Comparison of ENCODE assay signal across 9 cellular contexts in genomic region chr22:37633082-37633692, GRCh38. TPM values are rescaled to one million over a fixed set of nuclear protein-coding genes. Genes with fewer than 3 reads are reported as not detected.
A peak's percentile ranks its signal among the peaks of the same experiment; 100 is the strongest.
DNase-seq lines count a peak whose midpoint lies in the region; ATAC-seq and TF ChIP-seq lines count a peak whose summit lies in the region.
"Had no signal": no experiment of that assay in that cellular context is flagged by ENCODE, and none has a peak within 500 bp of the region (broad histone marks: within the 10 kb centered on the region; RNA-seq: fewer than 3 reads in every experiment).

No MANE protein-coding gene starts in this region.

- H3K27me3 ChIP-seq in ACC112 (ENCODE audit: insufficient read depth, low read length) (no peaks in the 10 kb centered on the region), lung (ENCODE audit: control insufficient read depth, insufficient read depth) (no peaks in the 10 kb centered on the region), upper lobe of right lung (no peaks in the 10 kb centered on the region)

- H3K36me3 ChIP-seq in ACC112 (ENCODE audit: insufficient read depth, low read length), result no peaks in the 10 kb centered on the region
- peaks cover 0 to 35% of the 10 kb centered on the region in 2 donors for H3K36me3 ChIP-seq in lung (ENCODE audit: control insufficient read depth in 2 of 2, insufficient read depth in 2 of 2, low read length in 2 of 2)
- peaks cover 23% of the 10 kb centered on the region for H3K36me3 ChIP-seq in upper lobe of right lung

- H3K4me3 ChIP-seq in ACC112 (ENCODE audit: low read depth, low read length) (no peak overlapping the region), lung (no peak overlapping the region), upper lobe of right lung (no peak overlapping the region)

- H3K79me2 ChIP-seq in ACC112 (ENCODE audit: control insufficient read depth, insufficient read depth, low read length, unreplicated experiment), result no peaks in the 10 kb centered on the region

- H3K27ac ChIP-seq in ACC112 (ENCODE audit: low read depth, low read length), result peak overlapping the region; percentile 58
- H3K27ac ChIP-seq in lung (ENCODE audit: low read depth in 1 of 2, low read length in 1 of 2), result peak overlapping the region; percentile 55 to 63
- H3K27ac ChIP-seq in upper lobe of right lung, result peak overlapping the region; percentile 89
- H3K27ac ChIP-seq: epithelial cell of prostate had no signal

- H2AFZ ChIP-seq in ACC112 (ENCODE audit: low read length, unreplicated experiment), result no peak overlapping the region

- peak; percentile 81 for DNase-seq in activated CD8-positive, alpha-beta memory T cell treated with anti-CD3 and anti-CD28 coated beads, Interleukin-2, amount 50 U/mL, for 48 hours
- DNase-seq in lung (ENCODE audit: low spot score) (no peak), upper lobe of right lung (no peak), DMS153 (lab: John Stamatoyannopoulos, UW) (no peak), omental fat pad (ENCODE audit: low spot score) (no peak)

- WGBS in lung, 2 donors, result 16 to 35% methylated on average over 13 of the region's 13 CpGs

- intact Hi-C loops in upper lobe of right lung (cut with DNase I), result loop anchor here (10.0 kb wide), 1 partner anchor 52 kb away; the partner anchor contains the start of gene NOL12

- H3K9me3 ChIP-seq in lung (ENCODE audit: control insufficient read depth in 2 of 2, insufficient read depth in 1 of 2, low read length in 1 of 2), result no peaks in the 10 kb centered on the region
- H3K9me3 ChIP-seq in upper lobe of right lung, result no peaks in the 10 kb centered on the region

- ATAC-seq in GM19035 (IDR thresholded peaks at IDR 0.05; ENCODE audit: unreplicated experiment) (peak; percentile 56), HG03135 (IDR thresholded peaks at IDR 0.05; ENCODE audit: unreplicated experiment) (peak; percentile 47), lung (ENCODE audit: insufficient read depth, low FRiP score) (no peak), upper lobe of right lung (peak; percentile 0), omental fat pad (ENCODE audit: low FRiP score) (no peak)

- TF ChIP-seq CTCF in lung (IDR thresholded peaks at IDR 0.05; ENCODE audit: control extremely low read depth, extremely low read depth), result no peak
- no peak for TF ChIP-seq CTCF in upper lobe of right lung (IDR thresholded peaks at IDR 0.05)
- TF ChIP-seq CTCF in omental fat pad (IDR thresholded peaks at IDR 0.05), result no peak

- H3K4me1 ChIP-seq in ACC112 (ENCODE audit: control insufficient read depth, insufficient read depth, low read length, unreplicated experiment), result peaks cover 27% of the 10 kb centered on the region
- peaks cover 7 to 13% of the 10 kb centered on the region in 2 donors for H3K4me1 ChIP-seq in lung (ENCODE audit: control insufficient read depth in 2 of 2, insufficient read depth in 2 of 2, low read length in 2 of 2)
- H3K4me1 ChIP-seq in upper lobe of right lung, result peaks cover 47% of the 10 kb centered on the region

RNA-seq across cellular contexts. Expression of gene SH3BP1, which starts 6.3 kb away (rescaled TPM):
- total RNA-seq in lung (10 to 100 TPM; 14.8 to 20.2 TPM), upper lobe of right lung (28.3 TPM), omental fat pad (10 to 100 TPM in 1 of 4 donors, 1 to 10 TPM in 3; 3.6 to 11.5 (median 8.2) TPM)
- 10 to 100 TPM; 15.9 to 20.0 TPM for polyA plus RNA-seq in lung

RNA-seq across cellular contexts. Expression of gene GGA1, which starts 24.6 kb away (rescaled TPM):
- total RNA-seq in lung (10 to 100 TPM; 62.1 to 72.4 TPM), upper lobe of right lung (64.4 TPM), omental fat pad (10 to 100 TPM; 28.7 to 50.7 (median 33.9) TPM)
- 10 to 100 TPM; 51.5 to 53.0 TPM for polyA plus RNA-seq in lung

RNA-seq across cellular contexts. Expression of gene PDXP, which starts 25.3 kb away (rescaled TPM):
- total RNA-seq in lung (1 to 10 TPM; 5.7 to 7.4 TPM), upper lobe of right lung (6.1 TPM), omental fat pad (1 to 10 TPM; 3.8 to 5.4 (median 4.3) TPM)
- 1 to 10 TPM; 4.4 to 7.3 TPM for polyA plus RNA-seq in lung

RNA-seq across cellular contexts. Expression of gene LGALS1, which starts 42.2 kb away (rescaled TPM):
- total RNA-seq in lung (100 to 1,000 TPM; 347 to 797 TPM), upper lobe of right lung (340 TPM), omental fat pad (1,000 to 10,000 TPM; 1,558 to 2,934 (median 2,167) TPM)
- 1,000 to 10,000 TPM; 1,097 to 1,622 TPM for polyA plus RNA-seq in lung

RNA-seq across cellular contexts. Expression of gene NOL12, which starts 53.0 kb away (rescaled TPM):
- 10 to 100 TPM; 14.5 to 27.4 TPM for total RNA-seq in lung
- polyA plus RNA-seq in lung, result 10 to 100 TPM; 31.5 to 37.0 TPM
- total RNA-seq in upper lobe of right lung, result 21.6 TPM
- 10 to 100 TPM; 16.4 to 34.8 (median 21.4) TPM for total RNA-seq in omental fat pad

Comparison
In these comparisons a context has a peak if more than half of its experiments do, and no peak if none do; other contexts are left out.
1. ATAC-seq: peak in GM19035 (single experiment), HG03135 (single experiment) and upper lobe of right lung (single experiment); none in lung (single experiment) and omental fat pad (single experiment).
2. Peak in every context shown above with its lines, with median percentiles within 50 percentile points of each other: H3K27ac ChIP-seq.